In the genomic region with DNA sequence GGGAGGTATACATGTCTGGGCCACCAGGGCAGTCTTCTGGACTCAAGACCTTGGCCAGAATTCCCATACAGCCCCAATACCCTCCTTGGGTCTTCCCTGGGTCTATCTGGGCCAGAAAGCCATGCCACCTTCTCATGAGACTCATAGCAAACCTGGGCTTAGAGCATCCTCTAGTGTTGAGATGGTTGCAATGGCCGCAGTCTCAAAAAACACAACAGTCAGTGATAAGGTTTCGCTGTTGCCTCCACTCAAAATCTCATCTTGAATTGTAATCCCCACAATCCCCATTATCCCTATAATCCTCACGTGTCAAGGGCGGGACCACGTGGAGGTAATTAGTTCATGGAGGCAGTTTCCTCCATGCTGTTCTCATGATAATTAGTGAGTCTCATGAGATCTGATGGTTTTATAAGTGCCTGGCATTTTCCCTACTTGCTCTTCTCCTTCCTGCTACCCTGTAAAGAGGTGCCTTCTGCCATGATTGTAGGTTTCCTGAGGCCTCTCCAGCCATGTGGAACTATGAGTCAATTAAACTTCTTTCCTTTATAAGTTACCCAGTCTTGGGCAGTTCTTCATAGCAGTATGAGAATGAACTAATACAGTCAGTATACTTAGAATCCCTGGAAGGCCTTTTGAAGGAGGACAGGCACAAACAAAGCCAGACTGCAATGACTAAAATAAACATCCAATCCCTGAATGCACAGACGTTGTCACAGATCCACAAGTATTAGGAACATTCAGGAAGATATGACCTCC, we compare ENCODE assay signal across 8 cellular contexts.
DNase-seq lines count a peak whose midpoint lies in the region; ATAC-seq and TF ChIP-seq lines count a peak whose summit lies in the region.

No MANE protein-coding gene starts in this region.

- ATAC-seq in GM18907 (IDR thresholded peaks at IDR 0.05; ENCODE audit: unreplicated experiment) (peak; percentile 84), HG03469 (IDR thresholded peaks at IDR 0.05; ENCODE audit: unreplicated experiment) (peak; percentile 63)

- no peak overlapping the region for H3K27ac ChIP-seq in RWPE1

- POLR2A ChIA-PET in RWPE1 (lab: Yijun Ruan, JAX; ENCODE audit: low non-redundant PET) = no interaction called here

- H3K36me3 Mint-ChIP-seq in progenitor cell of endocrine pancreas (ENCODE audit: insufficient read depth) = no peaks in the 10 kb centered on the region

- no peak overlapping the region for H3K27ac Mint-ChIP-seq in progenitor cell of endocrine pancreas

- H3K4me3 ChIP-seq in fibroblast of villous mesenchyme (ENCODE audit: low read depth, low read length) = no peak overlapping the region

- no peaks in the 10 kb centered on the region for H3K27me3 Mint-ChIP-seq in progenitor cell of endocrine pancreas

- no peaks in the 10 kb centered on the region for H3K4me1 Mint-ChIP-seq in progenitor cell of endocrine pancreas (ENCODE audit: low read depth)

- no peak overlapping the region for H3K4me3 Mint-ChIP-seq in progenitor cell of endocrine pancreas (ENCODE audit: low read depth)

- CTCF ChIA-PET in RWPE1 (lab: Yijun Ruan, JAX) = no interaction called here

- DNase-seq in DMS 273 (lab: John Stamatoyannopoulos, UW; ENCODE audit: unreplicated experiment) (peak; percentile 80), RWPE1 (ENCODE audit: low spot score) (peak; percentile 14), fibroblast of villous mesenchyme (ENCODE audit: low read depth) (peak; percentile 29), progenitor cell of endocrine pancreas (ENCODE audit: low spot score, unreplicated experiment) (no peak), DMS79 (lab: John Stamatoyannopoulos, UW) (no peak)
- DNase-seq in stimulated activated CD4-positive, alpha-beta T cell treated with anti-CD3 and anti-CD28 coated beads, Interleukin-4, amount 100 ng/mL, for 24 hours = no peak

- TF ChIP-seq CTCF in RWPE1 (conservative IDR thresholded peaks at IDR 0.05; ENCODE audit: low read depth) (no peak; the same call in 1 of the 2 replicates), fibroblast of villous mesenchyme (IDR thresholded peaks at IDR 0.05; ENCODE audit: insufficient read depth, low read depth, low read length) (peak; percentile 83), progenitor cell of endocrine pancreas (IDR thresholded peaks at IDR 0.05; ENCODE audit: unreplicated experiment) (peak; percentile 56)

- H3K9me3 Mint-ChIP-seq in progenitor cell of endocrine pancreas (ENCODE audit: low read depth) = peaks cover 5% of the 10 kb centered on the region

Comparison
In these comparisons a context has a peak if more than half of its experiments do, and no peak if none do; other contexts are left out.
1. DNase-seq: peak in DMS 273 (single experiment), RWPE1 (single experiment) and fibroblast of villous mesenchyme (single experiment); none in progenitor cell of endocrine pancreas (single experiment), stimulated activated CD4-positive, alpha-beta T cell treated with anti-CD3 and anti-CD28 coated beads, Interleukin-4, amount 100 ng/mL, for 24 hours (single experiment) and DMS79 (single experiment).